In the genomic region with DNA sequence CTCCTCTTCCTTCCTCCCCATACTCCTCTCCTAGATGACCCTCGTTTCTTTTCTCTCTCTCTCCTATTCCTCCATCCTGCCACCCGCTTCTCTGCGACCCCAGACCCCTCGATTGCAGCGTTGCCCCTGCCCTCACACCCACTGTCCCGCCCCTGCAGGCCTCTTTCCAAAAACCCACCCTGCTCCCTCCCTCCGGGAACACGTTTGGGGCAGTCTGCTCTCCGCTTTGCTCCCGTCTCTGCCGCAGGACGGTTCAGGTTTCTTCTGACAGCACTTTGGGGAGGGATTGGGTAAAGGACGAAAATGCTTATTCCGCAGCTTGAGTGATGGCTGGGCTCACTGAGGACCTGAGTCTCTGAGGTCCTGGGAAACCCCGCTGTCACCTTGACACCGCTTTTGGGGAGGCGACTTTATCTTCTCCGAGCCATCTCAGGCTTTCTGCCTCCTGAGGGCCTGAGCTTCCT, we compare ENCODE assay signal across 1 cellular context.
A peak's percentile ranks its signal among the peaks of the same experiment; 100 is the strongest.
TF ChIP-seq lines count a peak whose summit lies in the region.

No MANE protein-coding gene starts in this region.

TF ChIP-seq in A549, 52 proteins besides CTCF, POLR2A, EP300 and RAD21 (continued from another document):
- TF ChIP-seq NFE2L2 (conservative IDR thresholded peaks at IDR 0.05; ENCODE audit: low read length), result no peak
- no peak for TF ChIP-seq SMC3 (IDR thresholded peaks at IDR 0.05)
- TF ChIP-seq MAFK (IDR thresholded peaks at IDR 0.05; ENCODE audit: partially characterized antibody), result peak; percentile 16
- no peak for TF ChIP-seq REST (IDR thresholded peaks at IDR 0.05)
TF ChIP-seq in A549: peak in this region for 1.
